1 cellular context compared by ENCODE assay signal in the genomic region with DNA sequence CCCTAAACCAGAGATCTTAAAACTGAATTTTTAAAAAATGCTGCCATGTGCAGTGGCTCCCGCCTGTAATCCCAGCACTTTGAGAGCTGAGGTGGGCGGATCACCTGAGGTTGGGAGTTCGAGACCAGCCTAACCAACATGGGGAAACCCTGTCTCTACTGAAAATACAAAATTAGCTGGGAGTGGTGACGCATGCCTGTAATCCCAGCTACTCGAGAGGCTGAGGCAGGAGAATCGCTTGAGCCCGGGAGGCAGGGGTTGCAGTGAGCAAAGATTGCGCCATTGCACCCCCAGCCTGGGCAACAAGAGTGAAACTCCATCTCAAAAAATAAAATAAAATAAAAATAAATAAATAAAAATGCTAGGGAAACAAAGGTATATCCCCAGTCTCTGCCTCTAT. TPM values are rescaled to one million over a fixed set of nuclear protein-coding genes. Genes with fewer than 3 reads are reported as not detected.
"Had no signal": no experiment of that assay in that cellular context is flagged by ENCODE, and none has a peak within 500 bp of the region (broad histone marks: within the 10 kb centered on the region; RNA-seq: fewer than 3 reads in every experiment).

No MANE protein-coding gene starts in this region.

RNA-seq across cellular contexts. Expression of a gene that starts 43.6 kb away (rescaled TPM):
- total RNA-seq: bronchial epithelial cell had no signal
